Comparison of ENCODE assay signal across 8 cellular contexts in genomic region chr6:26223213-26223612, GRCh38.
DNase-seq lines count a peak whose midpoint lies in the region; ATAC-seq and TF ChIP-seq lines count a peak whose summit lies in the region.

No MANE protein-coding gene starts in this region.

- H3K9me3 ChIP-seq in GM23248 (ENCODE audit: low read depth) = no peaks in the 10 kb centered on the region
- no peaks in the 10 kb centered on the region for H3K9me3 ChIP-seq in iPS DF 6.9 (ENCODE audit: control insufficient read depth, insufficient read depth, low read length)
- H3K9me3 ChIP-seq in thyroid gland = no peaks in the 10 kb centered on the region

- peak overlapping the region; percentile 88 for H2AFZ ChIP-seq in GM23248

- H3K4me3 Mint-ChIP-seq in activated T-helper 1 cell treated with anti-CD3 and anti-CD28 coated beads, Interleukin-12 subunit alpha, Interleukin-12 subunit beta, Interleukin-2, Interleukin-4 antibody, amounts not matched to agents 30 ng/mL and 10 ng/mL and 1 ng/mL, durations not matched to agents 14 hours and 24 hours and 36 hours = no peak overlapping the region

- peaks cover 10% of the 10 kb centered on the region for H3K4me1 Mint-ChIP-seq in activated T-helper 1 cell treated with anti-CD3 and anti-CD28 coated beads, Interleukin-12 subunit alpha, Interleukin-12 subunit beta, Interleukin-2, Interleukin-4 antibody, amounts not matched to agents 30 ng/mL and 10 ng/mL and 1 ng/mL, durations not matched to agents 14 hours and 24 hours and 36 hours (ENCODE audit: low read depth)

- no peaks in the 10 kb centered on the region for H3K27me3 Mint-ChIP-seq in activated T-helper 1 cell treated with anti-CD3 and anti-CD28 coated beads, Interleukin-12 subunit alpha, Interleukin-12 subunit beta, Interleukin-2, Interleukin-4 antibody, amounts not matched to agents 30 ng/mL and 10 ng/mL and 1 ng/mL, durations not matched to agents 14 hours and 24 hours and 36 hours (ENCODE audit: insufficient read depth)

- peak overlapping the region; percentile 81 for H3K4me2 ChIP-seq in GM23248 (ENCODE audit: unreplicated experiment)

- no peaks in the 10 kb centered on the region for H3K36me3 Mint-ChIP-seq in activated T-helper 1 cell treated with anti-CD3 and anti-CD28 coated beads, Interleukin-12 subunit alpha, Interleukin-12 subunit beta, Interleukin-2, Interleukin-4 antibody, amounts not matched to agents 30 ng/mL and 10 ng/mL and 1 ng/mL, durations not matched to agents 14 hours and 24 hours and 36 hours (ENCODE audit: low read depth)

- no peak for TF ChIP-seq POLR2A in thyroid gland (IDR thresholded peaks at IDR 0.05)

- H3K36me3 ChIP-seq in GM23248 (ENCODE audit: low read depth) (no peaks in the 10 kb centered on the region), iPS DF 6.9 (ENCODE audit: control insufficient read depth, insufficient read depth, low read length) (no peaks in the 10 kb centered on the region), thyroid gland (no peaks in the 10 kb centered on the region)

- no peaks in the 10 kb centered on the region for H3K9me3 Mint-ChIP-seq in activated T-helper 1 cell treated with anti-CD3 and anti-CD28 coated beads, Interleukin-12 subunit alpha, Interleukin-12 subunit beta, Interleukin-2, Interleukin-4 antibody, amounts not matched to agents 30 ng/mL and 10 ng/mL and 1 ng/mL, durations not matched to agents 14 hours and 24 hours and 36 hours

- in situ Hi-C loops in GM23248 (cut with MboI) = no loop called here

- no peaks in the 10 kb centered on the region for H4K20me1 ChIP-seq in GM23248 (ENCODE audit: insufficient read depth)

- peak overlapping the region; percentile 77 for H3K4me3 ChIP-seq in GM23248
- peak overlapping the region; percentile 61; the same call in 1 of the 2 replicates for H3K4me3 ChIP-seq in iPS DF 6.9 (ENCODE audit: low read length)
- peak overlapping the region in 2 of 3 donors; percentile 18 to 46 for H3K4me3 ChIP-seq in thyroid gland (replicated peaks in 1 of 3)

- H3K27me3 ChIP-seq in GM23248 (replicated peaks; ENCODE audit: insufficient read depth) = no peaks in the 10 kb centered on the region
- H3K27me3 ChIP-seq in iPS DF 6.9 (ENCODE audit: control insufficient read depth, insufficient read depth, low read length) = no peaks in the 10 kb centered on the region
- no peaks in the 10 kb centered on the region for H3K27me3 ChIP-seq in thyroid gland

- H3F3A ChIP-seq in GM23248 (ENCODE audit: insufficient read depth) = 0 out of 2 replicates have a peak, but pooled peaks cover 6% of the 10 kb centered on the region

- no peak for ATAC-seq in GM21447 (IDR thresholded peaks at IDR 0.05; ENCODE audit: unreplicated experiment)

- peak overlapping the region; percentile 83 for H3K9ac ChIP-seq in GM23248

- TF ChIP-seq CTCF in thyroid gland (IDR thresholded peaks at IDR 0.05) = no peak

- no peaks in the 10 kb centered on the region for H3K9me2 ChIP-seq in GM23248 (ENCODE audit: insufficient read depth)

- H3K79me2 ChIP-seq in GM23248 (ENCODE audit: insufficient read depth) = no peaks in the 10 kb centered on the region

- no peaks in the 10 kb centered on the region for H3K4me1 ChIP-seq in GM23248 (ENCODE audit: insufficient read depth)
- H3K4me1 ChIP-seq in iPS DF 6.9 (ENCODE audit: control insufficient read depth, insufficient read depth, low read length) = no peaks in the 10 kb centered on the region; the same call in 1 of the 2 replicates
- H3K4me1 ChIP-seq in thyroid gland = peaks cover 3 to 8% of the 10 kb centered on the region in 2 donors

- H3K27ac ChIP-seq in GM23248 (peak overlapping the region; percentile 93), iPS DF 6.9 (ENCODE audit: low read length) (peak overlapping the region; percentile 34), thyroid gland (peak overlapping the region; percentile 35 to 86 (median 79))

- DNase-seq in CD1c-positive myeloid dendritic cell (ENCODE audit: extremely low spot score) (peak; percentile 31), GM23248 (peak; percentile 18), SK-N-DZ (ENCODE audit: low spot score) (peak; percentile 57), iPS DF 6.9 (ENCODE audit: low read depth, low spot score) (no peak), thyroid gland (no peak), MV-4-11 (lab: John Stamatoyannopoulos, UW) (no peak)
- DNase-seq in activated T-helper 1 cell treated with anti-CD3 and anti-CD28 coated beads, Interleukin-12 subunit alpha, Interleukin-12 subunit beta, Interleukin-2, Interleukin-4 antibody, amounts not matched to agents 30 ng/mL and 10 ng/mL and 1 ng/mL, durations not matched to agents 14 hours and 24 hours and 36 hours (ENCODE audit: low spot score) = no peak

- no peak overlapping the region for H3K27ac Mint-ChIP-seq in activated T-helper 1 cell treated with anti-CD3 and anti-CD28 coated beads, Interleukin-12 subunit alpha, Interleukin-12 subunit beta, Interleukin-2, Interleukin-4 antibody, amounts not matched to agents 30 ng/mL and 10 ng/mL and 1 ng/mL, durations not matched to agents 14 hours and 24 hours and 36 hours

- intact Hi-C loops in thyroid gland (cut with DNase I) = no loop called here
- intact Hi-C loops in activated T-helper 1 cell treated with anti-CD3 and anti-CD28 coated beads, Interleukin-12 subunit alpha, Interleukin-12 subunit beta, Interleukin-2, Interleukin-4 antibody, amounts not matched to agents 30 ng/mL and 10 ng/mL and 1 ng/mL, durations not matched to agents 14 hours and 24 hours and 36 hours (cut with micrococcal nuclease) = no loop called here

- WGBS in GM23248 (ENCODE audit: low coverage in 1 of 2, low lambda C conversion rate in 2 of 2, missing lambda C conversion rate in 2 of 2), 2 experiments = 23 to 26% methylated on average over 7 of the region's 7 CpGs
- WGBS in iPS DF 6.9 (ENCODE audit: insufficient coverage, insufficient read length) = no CpG with 5 or more reads among the region's 7 CpGs
- WGBS in thyroid gland, 2 donors = 8 to 9% methylated on average over 7 of the region's 7 CpGs

Comparison
In these comparisons a context has a peak if more than half of its experiments do, and no peak if none do; other contexts are left out.
1. DNase-seq: peak in CD1c-positive myeloid dendritic cell (single experiment), GM23248 (single experiment) and SK-N-DZ (single experiment); none in iPS DF 6.9 (single experiment), thyroid gland (0 of 2), activated T-helper 1 cell treated with anti-CD3 and anti-CD28 coated beads, Interleukin-12 subunit alpha, Interleukin-12 subunit beta, Interleukin-2, Interleukin-4 antibody, amounts not matched to agents 30 ng/mL and 10 ng/mL and 1 ng/mL, durations not matched to agents 14 hours and 24 hours and 36 hours (single experiment) and MV-4-11 (single experiment).
2. H3K27ac ChIP-seq: peak in every context shown above with its lines; median percentile 93 in GM23248; 79 in thyroid gland; 34 in iPS DF 6.9.
3. Peak in every context shown above with its lines, with median percentiles within 50 percentile points of each other: H3K4me3 ChIP-seq.